ENCODE assay signal across 1 cellular context in the genomic region with DNA sequence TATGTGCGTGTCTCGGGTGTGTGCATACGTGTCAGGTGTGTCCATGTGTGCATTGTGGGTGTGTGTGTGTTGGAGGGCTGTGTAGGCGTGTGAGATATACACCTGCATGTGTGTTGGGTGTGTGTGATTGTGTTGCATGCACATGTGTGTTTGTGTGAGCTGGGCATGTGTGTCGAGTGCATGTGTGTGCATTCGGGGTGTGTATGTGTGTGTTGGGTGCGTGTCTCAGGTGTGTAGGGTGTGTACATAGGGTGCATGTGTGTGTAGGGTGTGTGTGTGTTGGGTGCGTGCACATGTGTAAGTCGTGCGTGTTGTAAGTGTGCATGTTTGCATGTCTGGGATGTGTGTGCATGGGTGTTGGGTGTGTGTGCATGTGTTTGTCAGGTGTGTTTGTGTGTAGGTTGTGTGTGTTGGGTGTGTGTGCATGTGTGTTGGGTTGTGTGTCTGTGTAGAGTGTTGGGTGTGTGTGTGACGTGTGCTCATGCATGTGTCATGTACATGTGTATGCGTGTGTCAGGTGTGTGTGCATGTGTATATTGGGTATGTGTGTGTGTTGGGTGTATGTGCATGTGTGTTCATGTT.
TF ChIP-seq lines count a peak whose summit lies in the region.

No MANE protein-coding gene starts in this region.

TF ChIP-seq in GM12878, 131 proteins besides CTCF, POLR2A, EP300 and RAD21:
- TF ChIP-seq, protein P1, sequence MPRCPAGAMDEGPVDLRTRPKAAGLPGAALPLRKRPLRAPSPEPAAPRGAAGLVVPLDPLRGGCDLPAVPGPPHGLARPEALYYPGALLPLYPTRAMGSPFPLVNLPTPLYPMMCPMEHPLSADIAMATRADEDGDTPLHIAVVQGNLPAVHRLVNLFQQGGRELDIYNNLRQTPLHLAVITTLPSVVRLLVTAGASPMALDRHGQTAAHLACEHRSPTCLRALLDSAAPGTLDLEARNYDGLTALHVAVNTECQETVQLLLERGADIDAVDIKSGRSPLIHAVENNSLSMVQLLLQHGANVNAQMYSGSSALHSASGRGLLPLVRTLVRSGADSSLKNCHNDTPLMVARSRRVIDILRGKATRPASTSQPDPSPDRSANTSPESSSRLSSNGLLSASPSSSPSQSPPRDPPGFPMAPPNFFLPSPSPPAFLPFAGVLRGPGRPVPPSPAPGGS (IDR thresholded peaks at IDR 0.05; ENCODE audit: borderline replicate concordance, insufficient read depth, low read depth, low read length, poor library complexity, severe bottlenecking): peak; percentile 79
- TF ChIP-seq EED (IDR thresholded peaks at IDR 0.05; ENCODE audit: low read depth): no peak
- no peak for TF ChIP-seq SREBF2 (IDR thresholded peaks at IDR 0.05; ENCODE audit: low read length)
TF ChIP-seq in GM12878: peak in this region for 1.
